ENCODE assay signal across 24 cellular contexts in the genomic region with DNA sequence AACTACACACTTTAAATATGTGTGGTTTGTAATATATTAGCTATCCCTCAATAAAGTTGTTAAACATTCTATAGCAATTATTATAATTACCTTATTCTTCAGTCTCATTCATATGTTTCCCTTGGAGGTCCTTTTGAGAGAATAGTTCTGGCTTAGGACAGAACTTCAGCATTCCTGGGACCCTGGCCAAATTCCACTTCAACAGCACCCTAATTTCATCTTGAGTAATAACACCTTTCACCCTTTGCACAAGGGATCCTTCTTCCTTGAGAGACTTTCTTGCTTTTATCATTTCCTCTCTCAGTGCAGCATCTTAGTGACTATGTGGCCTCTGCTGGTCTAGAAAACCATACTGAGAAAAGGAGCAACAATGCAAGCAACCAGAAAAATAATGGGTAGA.
DNase-seq lines count a peak whose midpoint lies in the region; ATAC-seq, FAIRE-seq and TF ChIP-seq lines count a peak whose summit lies in the region.
"Had no signal": no experiment of that assay in that cellular context is flagged by ENCODE, and none has a peak within 500 bp of the region (broad histone marks: within the 10 kb centered on the region; RNA-seq: fewer than 3 reads in every experiment).

No MANE protein-coding gene starts in this region.

- H3K9me3 ChIP-seq in astrocyte (ENCODE audit: insufficient read depth, low read depth, low read length) = no peaks in the 10 kb centered on the region
- H3K9me3 ChIP-seq: BLaER1 treated with 17β-estradiol and CSF1 and Interleukin-3, amounts not matched to agents 10 nM and 100 nM; Caco-2 had no signal

- H3K79me2 ChIP-seq in astrocyte (ENCODE audit: insufficient read depth, low read length) = no peaks in the 10 kb centered on the region

- no peak overlapping the region for H3K4me2 ChIP-seq in astrocyte (ENCODE audit: low read length)
- H3K4me2 ChIP-seq: BLaER1 treated with 17β-estradiol and CSF1 and Interleukin-3, amounts not matched to agents 10 nM and 100 nM had no signal

- TF ChIP-seq CTCF in astrocyte (IDR thresholded peaks at IDR 0.05; ENCODE audit: insufficient read depth, low read depth, low read length) = no peak

- H3K36me3 Mint-ChIP-seq in astrocyte (ENCODE audit: low read depth, unreplicated experiment) = no peaks in the 10 kb centered on the region
- no peaks in the 10 kb centered on the region for H3K36me3 Mint-ChIP-seq in activated T-helper 1 cell treated with anti-CD3 and anti-CD28 coated beads, Interleukin-12 subunit alpha, Interleukin-12 subunit beta, Interleukin-2, Interleukin-4 antibody, amounts not matched to agents 30 ng/mL and 10 ng/mL and 1 ng/mL, durations not matched to agents 14 hours and 24 hours and 36 hours (ENCODE audit: low read depth)
- H3K36me3 Mint-ChIP-seq: CD8-positive, alpha-beta T cell had no signal

- intact Hi-C loops in activated T-helper 1 cell treated with anti-CD3 and anti-CD28 coated beads, Interleukin-12 subunit alpha, Interleukin-12 subunit beta, Interleukin-2, Interleukin-4 antibody, amounts not matched to agents 30 ng/mL and 10 ng/mL and 1 ng/mL, durations not matched to agents 14 hours and 24 hours and 36 hours (cut with micrococcal nuclease) = no loop called here

- H3K27me3 Mint-ChIP-seq in astrocyte (ENCODE audit: low read depth, unreplicated experiment) = no peaks in the 10 kb centered on the region
- no peaks in the 10 kb centered on the region for H3K27me3 Mint-ChIP-seq in activated T-helper 1 cell treated with anti-CD3 and anti-CD28 coated beads, Interleukin-12 subunit alpha, Interleukin-12 subunit beta, Interleukin-2, Interleukin-4 antibody, amounts not matched to agents 30 ng/mL and 10 ng/mL and 1 ng/mL, durations not matched to agents 14 hours and 24 hours and 36 hours (ENCODE audit: insufficient read depth)
- H3K27me3 Mint-ChIP-seq: B cell; CD4-positive, alpha-beta T cell had no signal

- DNase-seq in M059J (ENCODE audit: low read depth) = peak; percentile 5
- peak; percentile 42 for DNase-seq in astrocyte (ENCODE audit: low read depth)
- peak; percentile 44 for DNase-seq in iris pigment epithelial cell (ENCODE audit: low read depth)
- DNase-seq in retina = no peak
- no peak for DNase-seq in activated T-helper 1 cell treated with anti-CD3 and anti-CD28 coated beads, Interleukin-12 subunit alpha, Interleukin-12 subunit beta, Interleukin-2, Interleukin-4 antibody, amounts not matched to agents 30 ng/mL and 10 ng/mL and 1 ng/mL, durations not matched to agents 14 hours and 24 hours and 36 hours (ENCODE audit: low spot score)
- DNase-seq: 8988T; ACHN; AML-193; Caco-2; Calu3; CD4-positive, alpha-beta T cell; CD8-positive, alpha-beta T cell; DMS79 treated with DMSO at 0.1 percent for 48 hours; GF-D8 had no signal

- H3K4me3 Mint-ChIP-seq in astrocyte (ENCODE audit: unreplicated experiment) = no peak overlapping the region
- H3K4me3 Mint-ChIP-seq in activated T-helper 1 cell treated with anti-CD3 and anti-CD28 coated beads, Interleukin-12 subunit alpha, Interleukin-12 subunit beta, Interleukin-2, Interleukin-4 antibody, amounts not matched to agents 30 ng/mL and 10 ng/mL and 1 ng/mL, durations not matched to agents 14 hours and 24 hours and 36 hours = no peak overlapping the region
- H3K4me3 Mint-ChIP-seq: B cell; CD4-positive, alpha-beta T cell; CD8-positive, alpha-beta T cell had no signal

- no peaks in the 10 kb centered on the region for H3K4me1 Mint-ChIP-seq in astrocyte (ENCODE audit: low read depth, unreplicated experiment)
- H3K4me1 Mint-ChIP-seq in activated T-helper 1 cell treated with anti-CD3 and anti-CD28 coated beads, Interleukin-12 subunit alpha, Interleukin-12 subunit beta, Interleukin-2, Interleukin-4 antibody, amounts not matched to agents 30 ng/mL and 10 ng/mL and 1 ng/mL, durations not matched to agents 14 hours and 24 hours and 36 hours (ENCODE audit: low read depth) = no peaks in the 10 kb centered on the region
- H3K4me1 Mint-ChIP-seq: B cell had no signal

- FAIRE-seq in astrocyte (lab: Jason Lieb, UNC) = no peak
- FAIRE-seq: A204.1, D721Med, G401.6, GM12891, GM19239 had no signal

- no peaks in the 10 kb centered on the region for H3K27me3 ChIP-seq in astrocyte (ENCODE audit: insufficient read depth, low read length)
- H3K27me3 ChIP-seq: BLaER1 treated with 17β-estradiol and CSF1 and Interleukin-3, amounts not matched to agents 10 nM and 100 nM had no signal

- H3K9me3 Mint-ChIP-seq in astrocyte (ENCODE audit: unreplicated experiment) = no peaks in the 10 kb centered on the region
- no peaks in the 10 kb centered on the region for H3K9me3 Mint-ChIP-seq in activated T-helper 1 cell treated with anti-CD3 and anti-CD28 coated beads, Interleukin-12 subunit alpha, Interleukin-12 subunit beta, Interleukin-2, Interleukin-4 antibody, amounts not matched to agents 30 ng/mL and 10 ng/mL and 1 ng/mL, durations not matched to agents 14 hours and 24 hours and 36 hours
- H3K9me3 Mint-ChIP-seq: CD4-positive, alpha-beta T cell; CD8-positive, alpha-beta T cell had no signal

- no peaks in the 10 kb centered on the region for H3K4me1 ChIP-seq in astrocyte (ENCODE audit: insufficient read depth, low read length)
- H3K4me1 ChIP-seq: BLaER1 treated with 17β-estradiol and CSF1 and Interleukin-3, amounts not matched to agents 10 nM and 100 nM; Caco-2 had no signal

- H4K20me1 ChIP-seq in astrocyte (ENCODE audit: insufficient read depth, low read length) = no peaks in the 10 kb centered on the region
- H4K20me1 ChIP-seq: BLaER1 treated with 17β-estradiol and CSF1 and Interleukin-3, amounts not matched to agents 10 nM and 100 nM had no signal

- no peak overlapping the region for H3K27ac Mint-ChIP-seq in astrocyte (ENCODE audit: unreplicated experiment)
- H3K27ac Mint-ChIP-seq in activated T-helper 1 cell treated with anti-CD3 and anti-CD28 coated beads, Interleukin-12 subunit alpha, Interleukin-12 subunit beta, Interleukin-2, Interleukin-4 antibody, amounts not matched to agents 30 ng/mL and 10 ng/mL and 1 ng/mL, durations not matched to agents 14 hours and 24 hours and 36 hours = no peak overlapping the region
- H3K27ac Mint-ChIP-seq: B cell; CD4-positive, alpha-beta T cell; CD8-positive, alpha-beta T cell had no signal

- ATAC-seq in HG03039 (IDR thresholded peaks at IDR 0.05; ENCODE audit: unreplicated experiment) (no peak), HG03342 (IDR thresholded peaks at IDR 0.05; ENCODE audit: unreplicated experiment) (no peak)
- ATAC-seq: CD8-positive, alpha-beta T cell had no signal

- H3K36me3 ChIP-seq in astrocyte (ENCODE audit: insufficient read depth, low read length) = no peaks in the 10 kb centered on the region
- H3K36me3 ChIP-seq: BLaER1 treated with 17β-estradiol and CSF1 and Interleukin-3, amounts not matched to agents 10 nM and 100 nM had no signal

- H2AFZ ChIP-seq in astrocyte (ENCODE audit: low read depth, low read length) = no peak overlapping the region

- no peak overlapping the region for H3K9ac ChIP-seq in astrocyte (ENCODE audit: low read length)
- H3K9ac ChIP-seq: BLaER1 treated with 17β-estradiol and CSF1 and Interleukin-3, amounts not matched to agents 10 nM and 100 nM had no signal

- H3K27ac ChIP-seq in astrocyte (ENCODE audit: low read depth, low read length) = no peak overlapping the region
- H3K27ac ChIP-seq: BLaER1 treated with 17β-estradiol and CSF1 and Interleukin-3, amounts not matched to agents 10 nM and 100 nM; C4-2B had no signal

- no peak overlapping the region for H3K4me3 ChIP-seq in astrocyte (ENCODE audit: insufficient read depth, low read depth, low read length)
- H3K4me3 ChIP-seq: BLaER1 treated with 17β-estradiol and CSF1 and Interleukin-3, amounts not matched to agents 10 nM and 100 nM had no signal

Comparison
In these comparisons a context has a peak if more than half of its experiments do, and no peak if none do; other contexts are left out.
1. DNase-seq: peak in M059J (single experiment), astrocyte (single experiment) and iris pigment epithelial cell (single experiment); none in retina (single experiment) and activated T-helper 1 cell treated with anti-CD3 and anti-CD28 coated beads, Interleukin-12 subunit alpha, Interleukin-12 subunit beta, Interleukin-2, Interleukin-4 antibody, amounts not matched to agents 30 ng/mL and 10 ng/mL and 1 ng/mL, durations not matched to agents 14 hours and 24 hours and 36 hours (single experiment).